Comparison of ENCODE assay signal across 8 cellular contexts in the genomic region with DNA sequence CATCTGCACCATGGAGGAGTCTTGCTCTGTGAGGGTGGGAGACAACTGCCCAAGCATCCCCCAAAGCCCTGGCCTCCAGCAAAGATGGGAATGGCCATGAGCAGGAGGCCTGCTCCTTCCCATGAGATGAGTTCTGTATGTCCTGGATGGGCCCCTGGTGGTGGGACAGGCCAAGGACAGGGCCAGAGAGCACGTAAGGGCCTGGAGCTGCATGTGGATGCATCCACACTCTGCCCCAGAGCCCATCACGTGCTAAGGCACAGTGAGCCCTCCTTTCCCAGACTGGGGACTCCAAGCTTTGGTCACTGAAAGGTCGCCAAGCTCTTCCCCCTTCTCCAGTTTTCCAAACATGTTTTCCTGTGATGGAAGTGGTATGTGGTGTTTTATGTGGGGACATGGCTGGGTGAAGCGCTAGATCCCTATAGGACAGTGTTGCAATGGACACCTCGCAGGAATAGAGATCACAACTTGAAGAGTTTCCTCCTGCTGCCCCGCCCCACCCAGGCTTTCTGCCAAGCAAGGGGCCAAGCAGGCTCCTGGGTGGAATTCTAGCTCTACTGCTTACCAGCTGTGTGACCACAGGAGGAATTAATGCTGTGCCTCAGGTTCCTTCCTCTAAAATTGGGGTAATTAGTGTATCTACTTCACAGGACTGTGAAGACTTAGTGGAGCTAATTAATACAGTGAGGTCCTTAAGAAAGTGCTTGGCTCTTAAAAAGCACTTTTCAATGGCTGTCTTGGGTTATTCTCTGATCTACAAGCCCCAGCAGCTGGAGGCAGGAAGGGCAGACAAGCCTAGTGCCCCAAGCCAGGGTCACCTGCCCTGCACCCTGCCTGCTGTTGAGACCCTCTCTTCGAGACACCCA.
DNase-seq lines count a peak whose midpoint lies in the region; ATAC-seq and TF ChIP-seq lines count a peak whose summit lies in the region.

No MANE protein-coding gene starts in this region.

- peak; percentile 65 for DNase-seq in A673 (ENCODE audit: low spot score)
- peak; percentile 42 to 71 for DNase-seq in HL-60 (ENCODE audit: low read depth in 1 of 2, low spot score in 1 of 2)
- DNase-seq in ascending aorta (ENCODE audit: low spot score in 2 of 2): no peak
- DNase-seq in mesenteric fat pad (ENCODE audit: low spot score): no peak

- no peak for ATAC-seq in GM21367 (IDR thresholded peaks at IDR 0.05; ENCODE audit: unreplicated experiment)
- no peak for ATAC-seq in HG03378 (IDR thresholded peaks at IDR 0.05; ENCODE audit: unreplicated experiment)
- ATAC-seq in HG03469 (IDR thresholded peaks at IDR 0.05; ENCODE audit: unreplicated experiment): no peak

- H3K9me3 ChIP-seq in A673 (ENCODE audit: low read depth, low read length, poor library complexity, severe bottlenecking) (no peaks in the 10 kb centered on the region), ascending aorta (no peaks in the 10 kb centered on the region)

- H3K36me3 ChIP-seq in A673 (ENCODE audit: insufficient read depth, low read length, poor library complexity, severe bottlenecking) (no peaks in the 10 kb centered on the region), ascending aorta (peaks cover 0 to 4% of the 10 kb centered on the region in 2 donors)

- POLR2A ChIA-PET in A673 (lab: Charles Lee; ENCODE audit: low non-redundant PET): no interaction called here

- CTCF ChIA-PET in A673 (lab: Charles Lee): no interaction called here

- intact Hi-C loops in A673 (cut with micrococcal nuclease; ENCODE audit: unreplicated experiment) (no loop called here), ascending aorta (cut with DNase I) (no loop called here)

- TF ChIP-seq CTCF in A673 (conservative IDR thresholded peaks at IDR 0.05; ENCODE audit: low read depth, low read length) (no peak), HL-60 (IDR thresholded peaks at IDR 0.05; ENCODE audit: insufficient read depth, low read length) (no peak), ascending aorta (IDR thresholded peaks at IDR 0.05) (peak in 1 of 3 experiments; percentile 10)

- peaks cover 10% of the 10 kb centered on the region for H3K4me1 ChIP-seq in A673 (ENCODE audit: insufficient read depth, low read length, poor library complexity, severe bottlenecking)
- peaks cover 42 to 83% of the 10 kb centered on the region in 2 donors for H3K4me1 ChIP-seq in ascending aorta

- no TSS peak for BruUV-seq in A673 (replicated peaks; lab: Mats Ljungman, UMichigan)

- H3K27me3 ChIP-seq in A673 (replicated peaks; ENCODE audit: insufficient read depth, low read depth, low read length, poor library complexity) (no peaks in the 10 kb centered on the region), HL-60 (ENCODE audit: insufficient read depth, poor library complexity, severe bottlenecking) (no peaks in the 10 kb centered on the region), ascending aorta (no peaks in the 10 kb centered on the region), layer of hippocampus (ENCODE audit: control insufficient read depth, insufficient read depth, low read length) (no peaks in the 10 kb centered on the region)

- H3K4me3 ChIP-seq in A673 (ENCODE audit: low read depth, low read length, poor library complexity, severe bottlenecking) (no peak overlapping the region), HL-60 (replicated peaks; ENCODE audit: insufficient read depth, low read length) (no peak overlapping the region), ascending aorta (peak overlapping the region in 1 of 2 donors; percentile 13)

- H3K27ac ChIP-seq in A673 (ENCODE audit: low read depth, low read length, poor library complexity, severe bottlenecking): no peak overlapping the region
- no peak overlapping the region for H3K27ac ChIP-seq in HL-60 (replicated peaks)
- H3K27ac ChIP-seq in ascending aorta: peak overlapping the region; percentile 80 to 92
- H3K27ac ChIP-seq in layer of hippocampus (ENCODE audit: low read depth, low read length): peak overlapping the region; percentile 98

Comparison
In these comparisons a context has a peak if more than half of its experiments do, and no peak if none do; other contexts are left out.
1. DNase-seq: peak in A673 (single experiment) and HL-60 (2 of 2); none in ascending aorta (0 of 2) and mesenteric fat pad (single experiment).
2. H3K27ac ChIP-seq: peak in ascending aorta (2 of 2) and layer of hippocampus (single experiment); none in A673 (single experiment) and HL-60 (single experiment).